In genomic region chr2:70282439-70282838, GRCh38 we compare ENCODE assay signal across 18 cellular contexts.
"Had no signal": no experiment of that assay in that cellular context is flagged by ENCODE, and none has a peak within 500 bp of the region (broad histone marks: within the 10 kb centered on the region; RNA-seq: fewer than 3 reads in every experiment).

No MANE protein-coding gene starts in this region.

- H3K27ac Mint-ChIP-seq: endodermal cell had no signal

- H3K9me3 ChIP-seq: heart left ventricle, mucosa of descending colon, transverse colon, vagina had no signal

- DNase-seq: activated gamma-delta T cell; activated T-cell treated with anti-CD3 and anti-CD28 coated beads for 4 hours; dorsolateral prefrontal cortex; endodermal cell; heart left ventricle; mammary epithelial cell; mucosa of descending colon; naive thymus-derived CD8-positive, alpha-beta T cell; nucleus accumbens; posterior cingulate gyrus; retina; stimulated activated CD4-positive, alpha-beta T cell treated with anti-CD3 and anti-CD28 coated beads, Interleukin-2, amount 100 ng/mL, for 48 hours; stimulated activated naive CD4-positive, alpha-beta T cell; transverse colon; WERI-Rb-1 had no signal

- H3K27me3 ChIP-seq: dorsolateral prefrontal cortex, heart left ventricle, transverse colon, vagina had no signal

- H3K9me3 Mint-ChIP-seq: endodermal cell; naive thymus-derived CD8-positive, alpha-beta T cell; T-helper 1 cell treated with Interleukin-12 subunit alpha and Interleukin-12 subunit beta and Interleukin-4 antibody, amounts not matched to agents 30 μg/mL and 1 μg/mL, for 36 hours had no signal

- H3K27me3 Mint-ChIP-seq: naive thymus-derived CD8-positive, alpha-beta T cell had no signal

- H3K27ac ChIP-seq: dorsolateral prefrontal cortex, transverse colon, vagina, WERI-Rb-1 had no signal

- ATAC-seq: mucosa of descending colon; naive thymus-derived CD8-positive, alpha-beta T cell; SK-N-SH treated with all-trans-retinoic acid at 6 μM for 48 hours had no signal

- H3K4me3 Mint-ChIP-seq: endodermal cell; T-helper 1 cell treated with Interleukin-12 subunit alpha and Interleukin-12 subunit beta and Interleukin-4 antibody, amounts not matched to agents 30 μg/mL and 1 μg/mL, for 36 hours had no signal

- H3K4me3 ChIP-seq: dorsolateral prefrontal cortex, heart left ventricle, mucosa of descending colon, transverse colon, vagina had no signal
